ENCODE assay signal across 1 cellular context in the genomic region with DNA sequence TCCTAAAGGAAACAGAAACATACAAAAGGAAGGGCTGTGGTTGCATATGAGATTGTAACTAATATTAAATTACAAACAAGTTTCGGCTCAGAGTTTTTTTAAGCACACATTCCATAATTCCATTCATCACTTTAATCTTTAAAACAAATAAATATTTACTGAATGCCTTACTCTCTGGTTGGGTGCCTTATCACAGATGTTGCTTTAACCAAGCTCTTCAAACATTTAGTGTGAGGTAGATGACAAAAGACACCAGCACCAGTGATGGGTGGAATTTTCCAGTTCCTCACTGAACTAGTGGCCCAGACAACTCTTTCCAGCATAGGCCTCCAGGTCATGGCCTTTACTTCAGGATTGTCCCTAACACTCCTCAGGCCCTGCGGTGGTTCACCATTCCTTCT.
TF ChIP-seq lines count a peak whose summit lies in the region.

No MANE protein-coding gene starts in this region.

TF ChIP-seq in IMR-90, 13 proteins besides CTCF, POLR2A, EP300 and RAD21:
- TF ChIP-seq BHLHE40 (IDR thresholded peaks at IDR 0.05; ENCODE audit: low read depth, low read length) (no peak), MAZ (IDR thresholded peaks at IDR 0.05; ENCODE audit: borderline replicate concordance, low read depth, low read length) (no peak), ELK1 (IDR thresholded peaks at IDR 0.05; ENCODE audit: borderline replicate concordance, low read depth, low read length) (no peak), CEBPB (IDR thresholded peaks at IDR 0.05; ENCODE audit: low read depth, low read length) (no peak), USF2 (IDR thresholded peaks at IDR 0.05; ENCODE audit: low read depth, low read length) (no peak), NFE2L2 (IDR thresholded peaks at IDR 0.05; ENCODE audit: low read depth, low read length) (no peak), MAFK (IDR thresholded peaks at IDR 0.05; ENCODE audit: low read depth, low read length) (no peak), CHD1 (IDR thresholded peaks at IDR 0.05; ENCODE audit: low read depth, low read length) (no peak), RCOR1 (IDR thresholded peaks at IDR 0.05; ENCODE audit: insufficient replicate concordance, low read length) (no peak), RFX5 (IDR thresholded peaks at IDR 0.05; ENCODE audit: low read depth, low read length) (no peak), SMC3 (IDR thresholded peaks at IDR 0.05; ENCODE audit: low read depth, low read length) (no peak)
